9 cellular contexts compared by ENCODE assay signal in genomic region chr17:37089998-37090397, GRCh38.
DNase-seq lines count a peak whose midpoint lies in the region; ATAC-seq and TF ChIP-seq lines count a peak whose summit lies in the region.
"Had no signal": no experiment of that assay in that cellular context is flagged by ENCODE, and none has a peak within 500 bp of the region (broad histone marks: within the 10 kb centered on the region; RNA-seq: fewer than 3 reads in every experiment).

No MANE protein-coding gene starts in this region.

- no peaks in the 10 kb centered on the region for H3K9me3 Mint-ChIP-seq in naive thymus-derived CD8-positive, alpha-beta T cell

- H3K9me3 ChIP-seq in DND-41 (ENCODE audit: insufficient read depth, low read length, severe bottlenecking) (no peaks in the 10 kb centered on the region), OCI-LY7 (ENCODE audit: low read length) (no peaks in the 10 kb centered on the region)

- TF ChIP-seq CTCF in DND-41 (IDR thresholded peaks at IDR 0.05; ENCODE audit: borderline replicate concordance, extremely low read depth, low read length, poor library complexity, severe bottlenecking) (no peak), OCI-LY7 (conservative IDR thresholded peaks at IDR 0.05; ENCODE audit: low read length) (no peak)

- POLR2A ChIA-PET in naive thymus-derived CD8-positive, alpha-beta T cell (lab: Charles Lee), result interaction anchor here (1.0 kb wide), 1 partner anchor 488 kb away, joined by 4 read pairs; no protein-coding TSS in a partner anchor
- POLR2A ChIA-PET in OCI-LY7 (lab: Charles Lee), result interaction anchor here (0.6 kb wide), 1 partner anchor 417 kb away, joined by 5 read pairs; no protein-coding TSS in a partner anchor

- no peak overlapping the region for H2AFZ ChIP-seq in DND-41 (ENCODE audit: low read depth, low read length)
- no peak overlapping the region for H2AFZ ChIP-seq in OCI-LY7 (ENCODE audit: low read length)

- peak; percentile 82 for ATAC-seq in DND-41 (ENCODE audit: insufficient read depth, low read depth)
- peak; percentile 64 for ATAC-seq in HG03196 (IDR thresholded peaks at IDR 0.05; ENCODE audit: unreplicated experiment)
- ATAC-seq in naive thymus-derived CD8-positive, alpha-beta T cell, result peak; percentile 92 to 94

- H3K4me3 ChIP-seq in DND-41 (ENCODE audit: low read depth in 1 of 2, low read length in 2 of 2) (no peak overlapping the region), OCI-LY7 (ENCODE audit: low read depth, low read length, poor library complexity, severe bottlenecking) (no peak overlapping the region)

- no peaks in the 10 kb centered on the region for H3K27me3 Mint-ChIP-seq in naive thymus-derived CD8-positive, alpha-beta T cell

- peaks cover 23 to 50% (median 48%) of the 10 kb centered on the region in 4 donors for H3K4me1 Mint-ChIP-seq in naive thymus-derived CD8-positive, alpha-beta T cell

- intact Hi-C loops in OCI-LY7 (cut with micrococcal nuclease; ENCODE audit: unreplicated experiment), result no loop called here

- H3K9me2 ChIP-seq in OCI-LY7 (ENCODE audit: insufficient read depth, low read length), result no peaks in the 10 kb centered on the region

- H3K79me2 ChIP-seq in DND-41 (ENCODE audit: insufficient read depth, low read length) (no peaks in the 10 kb centered on the region), OCI-LY7 (ENCODE audit: insufficient read depth, low read depth, low read length) (no peaks in the 10 kb centered on the region)

- peak overlapping the region; percentile 47 to 78 (median 71) for H3K4me3 Mint-ChIP-seq in naive thymus-derived CD8-positive, alpha-beta T cell

- no peak overlapping the region for H3K9ac ChIP-seq in DND-41 (ENCODE audit: low read depth, low read length)

- peak overlapping the region; percentile 42; the same call in 1 of the 2 replicates for H3K27ac ChIP-seq in DND-41 (ENCODE audit: low read length)
- H3K27ac ChIP-seq in OCI-LY7 (ENCODE audit: low read depth, low read length, poor library complexity, severe bottlenecking), result no peak overlapping the region

- no peaks in the 10 kb centered on the region for H3K27me3 ChIP-seq in DND-41 (ENCODE audit: insufficient read depth, low read length, poor library complexity)

- H4K20me1 ChIP-seq in DND-41 (ENCODE audit: insufficient read depth, low read length), result no peaks in the 10 kb centered on the region; the same call in 1 of the 2 replicates
- H4K20me1 ChIP-seq in OCI-LY7 (ENCODE audit: insufficient read depth, low read length), result no peaks in the 10 kb centered on the region

- CTCF ChIA-PET in OCI-LY7 (lab: Charles Lee; ENCODE audit: unreplicated experiment), result no interaction called here

- DNase-seq in DND-41, result peak; percentile 40
- peak; percentile 29 for DNase-seq in activated CD8-positive, alpha-beta memory T cell treated with anti-CD3 and anti-CD28 coated beads, Interleukin-2, amount 50 U/mL, for 4 hours
- DNase-seq in naive thymus-derived CD8-positive, alpha-beta T cell, result peak in 7 of 10 donors; percentile 31 to 67 (median 64)
- no peak for DNase-seq in ureter (ENCODE audit: low spot score)
- no peak for DNase-seq in putamen (ENCODE audit: low spot score)
- DNase-seq in RPMI8226, result no peak
- no peak for DNase-seq in OCI-LY7 (ENCODE audit: low spot score)
- DNase-seq: NCI-H510A had no signal

- H3K36me3 ChIP-seq in DND-41 (ENCODE audit: insufficient read depth, low read length) (peaks cover 88% of the 10 kb centered on the region), OCI-LY7 (ENCODE audit: insufficient read depth, low read length) (peaks cover 71% of the 10 kb centered on the region; the same call in 1 of the 2 replicates)

- H3K36me3 Mint-ChIP-seq in naive thymus-derived CD8-positive, alpha-beta T cell, result peaks cover 0 to 44% (median 29%) of the 10 kb centered on the region in 3 donors

- H3K27ac Mint-ChIP-seq in naive thymus-derived CD8-positive, alpha-beta T cell, result peak overlapping the region; percentile 90 to 95 (median 93)

- H3K4me1 ChIP-seq in DND-41 (ENCODE audit: insufficient read depth, low read length), result peaks cover 8% of the 10 kb centered on the region
- H3K4me1 ChIP-seq in OCI-LY7 (ENCODE audit: insufficient read depth, low read length, poor library complexity, severe bottlenecking), result no peaks in the 10 kb centered on the region

- BruUV-seq in OCI-LY7 (replicated peaks; lab: Mats Ljungman, UMichigan), result no TSS peak

- H3K4me2 ChIP-seq in DND-41 (ENCODE audit: insufficient read depth, low read length) (no peak overlapping the region), OCI-LY7 (ENCODE audit: low read length) (no peak overlapping the region)

Comparison
In these comparisons a context has a peak if more than half of its experiments do, and no peak if none do; other contexts are left out.
1. DNase-seq: peak in DND-41 (single experiment), activated CD8-positive, alpha-beta memory T cell treated with anti-CD3 and anti-CD28 coated beads, Interleukin-2, amount 50 U/mL, for 4 hours (single experiment) and naive thymus-derived CD8-positive, alpha-beta T cell (7 of 10); none in ureter (single experiment), putamen (single experiment), RPMI8226 (single experiment) and OCI-LY7 (single experiment).
2. Peak in every context shown above with its lines, with median percentiles within 50 percentile points of each other: ATAC-seq.